In genomic region chr7:74502216-74502891, GRCh38 we compare ENCODE assay signal across 11 cellular contexts. TPM values are rescaled to one million over a fixed set of nuclear protein-coding genes. Genes with fewer than 3 reads are reported as not detected.
DNase-seq lines count a peak whose midpoint lies in the region; ATAC-seq and TF ChIP-seq lines count a peak whose summit lies in the region.
"Had no signal": no experiment of that assay in that cellular context is flagged by ENCODE, and none has a peak within 500 bp of the region (broad histone marks: within the 10 kb centered on the region; RNA-seq: fewer than 3 reads in every experiment).

No MANE protein-coding gene starts in this region.

- intact Hi-C loops in breast epithelium (cut with DNase I; ENCODE audit: low total_unique reads), result no loop called here
- intact Hi-C loops in activated CD4-positive, alpha-beta memory T cell treated with anti-CD3 and anti-CD28 coated beads for 36 hours (cut with micrococcal nuclease), result no loop called here

- TF ChIP-seq POLR2A in breast epithelium (IDR thresholded peaks at IDR 0.05), result no peak

- DNase-seq in NCI-H2029 (lab: John Stamatoyannopoulos, UW) (peak; percentile 54), breast epithelium (ENCODE audit: low spot score in 2 of 2) (peak; percentile 71 to 82), left lobe of liver (ENCODE audit: low spot score) (peak; percentile 90), SK-N-DZ (ENCODE audit: low spot score) (no peak), AG08396 (ENCODE audit: low spot score) (no peak)
- no peak for DNase-seq in activated CD4-positive, alpha-beta memory T cell treated with anti-CD3 and anti-CD28 coated beads for 36 hours
- DNase-seq: dermis blood vessel endothelial cell, NCI-H1048, spleen had no signal

- H3K4me1 Mint-ChIP-seq in activated CD4-positive, alpha-beta memory T cell treated with anti-CD3 and anti-CD28 coated beads for 36 hours (ENCODE audit: low read depth), result no peaks in the 10 kb centered on the region

- CTCF ChIA-PET in activated CD4-positive, alpha-beta memory T cell treated with anti-CD3 and anti-CD28 coated beads for 36 hours (lab: Charles Lee), result no interaction called here

- TF ChIP-seq CTCF in C4-2B (conservative IDR thresholded peaks at IDR 0.05), result no peak
- TF ChIP-seq CTCF in breast epithelium (IDR thresholded peaks at IDR 0.05), result peak in 1 of 3 donors; percentile 30

- H3K27ac ChIP-seq in C4-2B, result peak overlapping the region; percentile 68
- H3K27ac ChIP-seq in breast epithelium, result peak overlapping the region; percentile 57 to 83
- H3K27ac ChIP-seq: spleen had no signal

- H3K9me3 ChIP-seq in breast epithelium, result no peaks in the 10 kb centered on the region
- H3K9me3 ChIP-seq: spleen had no signal

- no peaks in the 10 kb centered on the region for H3K9me3 Mint-ChIP-seq in activated CD4-positive, alpha-beta memory T cell treated with anti-CD3 and anti-CD28 coated beads for 36 hours

- no peak overlapping the region for H3K4me3 Mint-ChIP-seq in activated CD4-positive, alpha-beta memory T cell treated with anti-CD3 and anti-CD28 coated beads for 36 hours

- H3K36me3 ChIP-seq in breast epithelium, result no peaks in the 10 kb centered on the region
- H3K36me3 ChIP-seq: spleen had no signal

- no peak overlapping the region for H3K27ac Mint-ChIP-seq in activated CD4-positive, alpha-beta memory T cell treated with anti-CD3 and anti-CD28 coated beads for 36 hours

- no peaks in the 10 kb centered on the region for H3K27me3 ChIP-seq in breast epithelium
- H3K27me3 ChIP-seq: spleen had no signal

- ATAC-seq in left lobe of liver, result peak; percentile 79
- ATAC-seq in HG03354 (IDR thresholded peaks at IDR 0.05; ENCODE audit: poor library complexity, severe bottlenecking, unreplicated experiment), result no peak

- POLR2A ChIA-PET in activated CD4-positive, alpha-beta memory T cell treated with anti-CD3 and anti-CD28 coated beads for 36 hours (lab: Charles Lee), result no interaction called here

- H3K4me3 ChIP-seq in breast epithelium, result no peak overlapping the region
- H3K4me3 ChIP-seq: spleen had no signal

- H3K36me3 Mint-ChIP-seq in activated CD4-positive, alpha-beta memory T cell treated with anti-CD3 and anti-CD28 coated beads for 36 hours, result no peaks in the 10 kb centered on the region

- H3K4me1 ChIP-seq in breast epithelium, result no peaks in the 10 kb centered on the region
- H3K4me1 ChIP-seq: spleen had no signal

- H3K27me3 Mint-ChIP-seq in activated CD4-positive, alpha-beta memory T cell treated with anti-CD3 and anti-CD28 coated beads for 36 hours, result no peaks in the 10 kb centered on the region

RNA-seq across cellular contexts. Expression of gene GTF2IRD1, which starts 48.6 kb away (rescaled TPM):
- total RNA-seq in breast epithelium, result 10 to 100 TPM; 11.0 to 18.7 (median 12.5) TPM
- total RNA-seq in left lobe of liver, result 10.3 TPM
- 22.3 and 24.3 TPM in 2 replicates for polyA plus RNA-seq in SK-N-DZ (2014; cell fraction: cytosol; rRNA removed)
- polyA plus RNA-seq in SK-N-DZ (2014; cell fraction: nucleus; rRNA removed), result 31.3 and 45.6 TPM in 2 replicates
- total RNA-seq in activated CD4-positive, alpha-beta memory T cell treated with anti-CD3 and anti-CD28 coated beads for 36 hours, result 1 to 10 TPM; 4.9 to 6.6 TPM

Comparison
In these comparisons a context has a peak if more than half of its experiments do, and no peak if none do; other contexts are left out.
1. DNase-seq: peak in NCI-H2029 (single experiment), breast epithelium (2 of 2) and left lobe of liver (single experiment); none in SK-N-DZ (single experiment), activated CD4-positive, alpha-beta memory T cell treated with anti-CD3 and anti-CD28 coated beads for 36 hours (single experiment) and AG08396 (single experiment).